Comparison of ENCODE assay signal across 29 cellular contexts in genomic region chr3:145780301-145780700, GRCh38.
"Had no signal": no experiment of that assay in that cellular context is flagged by ENCODE, and none has a peak within 500 bp of the region (broad histone marks: within the 10 kb centered on the region; RNA-seq: fewer than 3 reads in every experiment).

No MANE protein-coding gene starts in this region.

- H3K36me3 ChIP-seq: left ventricle myocardium inferior, pancreas, prostate gland, sigmoid colon, stomach, thyroid gland, transverse colon, upper lobe of left lung, vagina had no signal

- H3K27ac Mint-ChIP-seq: immature natural killer cell; mesothelial cell of epicardium; naive thymus-derived CD4-positive, alpha-beta T cell; natural killer cell treated with Interleukin-12 subunit alpha and Interleukin-12 subunit beta and Interleukin-15 and Interleukin-18, amount 100 ng/mL, for 72 hours; stimulated activated memory B cell treated with anti-CD40 and anti-IgM and Interleukin-4, amounts not matched to agents 10 μg/mL and 1 μg/mL and 100 μg/mL, for 72 hours had no signal

- H3K27me3 ChIP-seq: pancreas, sigmoid colon, stomach, testis, thyroid gland, transverse colon, upper lobe of left lung, vagina had no signal

- DNase-seq: hypothalamus; immature natural killer cell; islet precursor cell; left ventricle myocardium inferior; mesendoderm; naive thymus-derived CD4-positive, alpha-beta T cell; nucleus accumbens; pancreas; posterior cingulate gyrus; retina; right cardiac atrium; sigmoid colon; stimulated activated CD4-positive, alpha-beta T cell treated with anti-CD3 and anti-CD28 coated beads, Interleukin-1b, Interleukin-23, amount 100 ng/mL, for 48 hours; stimulated activated CD4-positive, alpha-beta T cell treated with anti-CD3 and anti-CD28 coated beads, Interleukin-2, amount 100 ng/mL, for 48 hours; stimulated activated CD4-positive, alpha-beta T cell treated with anti-CD3 and anti-CD28 coated beads, Interleukin-4, amount 100 ng/mL, for 4 hours; stimulated activated CD8-positive, alpha-beta memory T cell treated with anti-CD3 and anti-CD28 coated beads, Interleukin-4, amount 100 ng/mL, for 48 hours; stimulated activated naive CD8-positive, alpha-beta T cell treated with anti-CD3 and anti-CD28 coated beads, Interleukin-15, Interleukin-2, amounts not matched to agents 100 U/mL and 50 U/mL, for 24 hours; stomach; testis; thyroid gland; transverse colon; upper lobe of left lung had no signal

- H3K27me3 Mint-ChIP-seq: naive thymus-derived CD4-positive, alpha-beta T cell; natural killer cell treated with Interleukin-12 subunit alpha and Interleukin-12 subunit beta and Interleukin-15 and Interleukin-18, amount 100 ng/mL, for 72 hours; stimulated activated memory B cell treated with anti-CD40 and anti-IgM and Interleukin-4, amounts not matched to agents 10 μg/mL and 1 μg/mL and 100 μg/mL, for 72 hours had no signal

- H3K4me3 Mint-ChIP-seq: immature natural killer cell; mesothelial cell of epicardium; naive thymus-derived CD4-positive, alpha-beta T cell; natural killer cell treated with Interleukin-12 subunit alpha and Interleukin-12 subunit beta and Interleukin-15 and Interleukin-18, amount 100 ng/mL, for 72 hours; stimulated activated memory B cell treated with anti-CD40 and anti-IgM and Interleukin-4, amounts not matched to agents 10 μg/mL and 1 μg/mL and 100 μg/mL, for 72 hours had no signal

- ATAC-seq: naive thymus-derived CD4-positive, alpha-beta T cell; natural killer cell treated with Interleukin-12 subunit alpha and Interleukin-12 subunit beta and Interleukin-15 and Interleukin-18, amount 100 ng/mL, for 72 hours; pancreas; right cardiac atrium; stimulated activated memory B cell treated with anti-CD40 and anti-IgM and Interleukin-4, amounts not matched to agents 10 μg/mL and 1 μg/mL and 100 μg/mL, for 72 hours; stimulated activated naive CD8-positive, alpha-beta T cell treated with anti-CD3 and anti-CD28 coated beads, Interleukin-15, Interleukin-2, amounts not matched to agents 100 U/mL and 50 U/mL, for 24 hours had no signal

- H3K36me3 Mint-ChIP-seq: immature natural killer cell; mesothelial cell of epicardium; naive thymus-derived CD4-positive, alpha-beta T cell; natural killer cell treated with Interleukin-12 subunit alpha and Interleukin-12 subunit beta and Interleukin-15 and Interleukin-18, amount 100 ng/mL, for 72 hours; stimulated activated memory B cell treated with anti-CD40 and anti-IgM and Interleukin-4, amounts not matched to agents 10 μg/mL and 1 μg/mL and 100 μg/mL, for 72 hours had no signal

- H3K4me1 Mint-ChIP-seq: immature natural killer cell; naive thymus-derived CD4-positive, alpha-beta T cell; stimulated activated memory B cell treated with anti-CD40 and anti-IgM and Interleukin-4, amounts not matched to agents 10 μg/mL and 1 μg/mL and 100 μg/mL, for 72 hours had no signal

- H3K9me3 Mint-ChIP-seq: mesothelial cell of epicardium had no signal

- H3K4me1 ChIP-seq: left ventricle myocardium inferior, pancreas, prostate gland, sigmoid colon, testis, thyroid gland, transverse colon, upper lobe of left lung, vagina had no signal

- H3K9me3 ChIP-seq: left ventricle myocardium inferior, pancreas, prostate gland, sigmoid colon, stomach, testis, thyroid gland, transverse colon, upper lobe of left lung, vagina had no signal

- H3K4me3 ChIP-seq: left ventricle myocardium inferior, lung, pancreas, prostate gland, sigmoid colon, smooth muscle cell, stomach, testis, thyroid gland, transverse colon, upper lobe of left lung, vagina had no signal

- H3K4me2 ChIP-seq: smooth muscle cell had no signal

- H3K27ac ChIP-seq: left ventricle myocardium inferior, pancreas, prostate gland, sigmoid colon, stomach, testis, thyroid gland, transverse colon, upper lobe of left lung, vagina had no signal
